In genomic region chr7:149147730-149148653, GRCh38 we compare ENCODE assay signal across 8 cellular contexts. TPM values are rescaled to one million over a fixed set of nuclear protein-coding genes. Genes with fewer than 3 reads are reported as not detected.
DNase-seq lines count a peak whose midpoint lies in the region; TF ChIP-seq lines count a peak whose summit lies in the region.

No MANE protein-coding gene starts in this region.

- H2BK120ac ChIP-seq in H9 (ENCODE audit: low read depth, low read length, poor library complexity, severe bottlenecking): no peak overlapping the region

- H3K36me3 Mint-ChIP-seq in H9 (ENCODE audit: insufficient read depth in 1 of 3, low read depth in 3 of 3): peaks cover 6 to 32% (median 15%) of the 10 kb centered on the region in 3 experiments
- H3K36me3 Mint-ChIP-seq in chondrocyte (ENCODE audit: low read depth): no peaks in the 10 kb centered on the region

- no peak overlapping the region for H2AK5ac ChIP-seq in H9 (ENCODE audit: insufficient read length, low read length)

- peak overlapping the region; percentile 66 for H3K14ac ChIP-seq in H9 (ENCODE audit: insufficient read depth, low read length)

- H3K27me3 ChIP-seq in H9 (ENCODE audit: insufficient read depth, low read length): no peaks in the 10 kb centered on the region

- H3K9me3 Mint-ChIP-seq in H9: no peaks in the 10 kb centered on the region
- no peaks in the 10 kb centered on the region for H3K9me3 Mint-ChIP-seq in chondrocyte (ENCODE audit: low read depth)

- H4K5ac ChIP-seq in H9 (ENCODE audit: insufficient read length, low read depth, low read length): no peak overlapping the region

- no peaks in the 10 kb centered on the region for H3K9me3 ChIP-seq in H9 (ENCODE audit: control insufficient read depth, low read depth, low read length)

- peak overlapping the region; percentile 92 to 97 for H3K4me3 Mint-ChIP-seq in H9
- H3K4me3 Mint-ChIP-seq in chondrocyte (ENCODE audit: unreplicated experiment): peak overlapping the region; percentile 86

- WGBS in H9 (ENCODE audit: extremely low coverage, insufficient read length, low lambda C conversion rate): no CpG with 5 or more reads among the region's 87 CpGs

- no peak overlapping the region for H3K23ac ChIP-seq in H9 (ENCODE audit: insufficient read length, low read depth, low read length)

- no peak overlapping the region for H4K8ac ChIP-seq in H9 (replicated peaks; ENCODE audit: insufficient read length, low read depth, low read length)

- no peak overlapping the region for H3T11ph ChIP-seq in H9 (ENCODE audit: low read length)

- H3K79me1 ChIP-seq in H9 (ENCODE audit: insufficient read depth, low read depth, low read length, poor library complexity, severe bottlenecking): no peaks in the 10 kb centered on the region

- no peak overlapping the region for H4K91ac ChIP-seq in H9 (ENCODE audit: insufficient read length, low read depth, low read length)

- DNase-seq in GM12865 (ENCODE audit: low read depth): peak; percentile 63
- DNase-seq in H9: no peak
- peak; percentile 63 for DNase-seq in LoVo (ENCODE audit: low spot score)
- peak; percentile 57 for DNase-seq in activated CD4-positive, alpha-beta T cell treated with anti-CD3 and anti-CD28 coated beads for 1 hour
- DNase-seq in chondrocyte (ENCODE audit: low spot score): peak; percentile 90
- DNase-seq in kidney tubule cell (ENCODE audit: low spot score): peak; percentile 66
- peak; percentile 53 to 59 for DNase-seq in stimulated activated CD4-positive, alpha-beta T cell treated with anti-CD3 and anti-CD28 coated beads, Interleukin-1b, Interleukin-23, amount 100 ng/mL, for 4 hours (ENCODE audit: low read depth in 2 of 2)
- no peak for DNase-seq in DMS79 (lab: John Stamatoyannopoulos, UW)

- peak overlapping the region; percentile 8 for H2BK5ac ChIP-seq in H9 (ENCODE audit: insufficient read length, low read length)

- peaks cover 43 to 55% of the 10 kb centered on the region in 2 experiments for H3K4me1 Mint-ChIP-seq in H9
- peaks cover 23% of the 10 kb centered on the region for H3K4me1 Mint-ChIP-seq in chondrocyte (ENCODE audit: low read depth)

- no peak overlapping the region for H2BK12ac ChIP-seq in H9 (ENCODE audit: insufficient read length, low read depth, low read length)

- H2BK15ac ChIP-seq in H9 (ENCODE audit: low read depth, low read length): no peak overlapping the region

- H3K27me3 Mint-ChIP-seq in H9 (ENCODE audit: low read depth): no peaks in the 10 kb centered on the region
- no peaks in the 10 kb centered on the region for H3K27me3 Mint-ChIP-seq in chondrocyte (ENCODE audit: low read depth)

- peak overlapping the region; percentile 53 for H3K18ac ChIP-seq in H9 (ENCODE audit: insufficient read length, low read depth, low read length)

- no peak overlapping the region for H2AFZ ChIP-seq in H9 (ENCODE audit: low read length)

- peaks cover 44% of the 10 kb centered on the region for H3K79me2 ChIP-seq in H9 (ENCODE audit: insufficient read depth, low read length)

- H4K20me1 ChIP-seq in H9 (ENCODE audit: control insufficient read depth, insufficient read depth, insufficient read length): no peaks in the 10 kb centered on the region

- no peak overlapping the region for H3K4ac ChIP-seq in H9 (ENCODE audit: low read depth, low read length)

- H3K27ac ChIP-seq in H9 (ENCODE audit: insufficient read length, low read depth, low read length): no peak overlapping the region

- H3K4me1 ChIP-seq in H9 (ENCODE audit: insufficient read depth, low read length): peaks cover 2% of the 10 kb centered on the region; the same call in 1 of the 2 replicates

- H3K4me3 ChIP-seq in GM12865 (ENCODE audit: low read depth, low read length): peak overlapping the region; percentile 96

- TF ChIP-seq CTCF in GM12865 (IDR thresholded peaks at IDR 0.05; ENCODE audit: insufficient read depth, low read depth, low read length, missing control alignments) (no peak), H9 (conservative IDR thresholded peaks at IDR 0.05) (no peak), chondrocyte (IDR thresholded peaks at IDR 0.05) (no peak)

- H3K9ac ChIP-seq in H9 (ENCODE audit: extremely low read depth, insufficient read length, low read length): peak overlapping the region; percentile 96

- H3K23me2 ChIP-seq in H9 (ENCODE audit: insufficient read length, low read depth, low read length, poor library complexity, severe bottlenecking): peaks cover 12% of the 10 kb centered on the region

- peak overlapping the region; percentile 100 for H3K4me2 ChIP-seq in H9 (ENCODE audit: insufficient read depth, insufficient read length, low read length)

- H3K27ac Mint-ChIP-seq in H9 (peak overlapping the region; percentile 84 to 98 (median 90); a peak in 6 of 7 replicates), chondrocyte (ENCODE audit: unreplicated experiment) (peak overlapping the region; percentile 96)

- H2BK20ac ChIP-seq in H9 (ENCODE audit: low read depth, low read length, poor library complexity, severe bottlenecking): no peak overlapping the region

- H3K56ac ChIP-seq in H9 (ENCODE audit: insufficient read length, low read depth, low read length): no peak overlapping the region

RNA-seq across cellular contexts. Expression of gene ZNF398, which starts 0.7 kb away (rescaled TPM):
- total RNA-seq in H9 (2021) (62.1 and 62.4 TPM in 2 replicates), chondrocyte (14.9 to 18.1 TPM (median 15.8 TPM) in 3 replicates)

RNA-seq across cellular contexts. Expression of gene ZNF425, which starts 21.9 kb away (rescaled TPM):
- total RNA-seq in H9 (2021) (5.3 and 5.4 TPM in 2 replicates), chondrocyte (4.0 to 4.5 TPM (median 4.1 TPM) in 3 replicates)

RNA-seq across cellular contexts. Expression of gene ZNF282, which starts 47.4 kb away (rescaled TPM):
- total RNA-seq in H9 (2021) (39.0 and 39.9 TPM in 2 replicates), chondrocyte (24.5 to 26.3 TPM (median 24.9 TPM) in 3 replicates)

RNA-seq across cellular contexts. Expression of gene ZNF786, which starts 57.5 kb away (rescaled TPM):
- total RNA-seq in H9 (2021) (24.1 and 25.1 TPM in 2 replicates), chondrocyte (7.2 to 7.7 TPM (median 7.3 TPM) in 3 replicates)

Comparison
In these comparisons a context has a peak if more than half of its experiments do, and no peak if none do; other contexts are left out.
1. DNase-seq: peak in GM12865 (single experiment), LoVo (single experiment), activated CD4-positive, alpha-beta T cell treated with anti-CD3 and anti-CD28 coated beads for 1 hour (single experiment), chondrocyte (single experiment), kidney tubule cell (single experiment) and stimulated activated CD4-positive, alpha-beta T cell treated with anti-CD3 and anti-CD28 coated beads, Interleukin-1b, Interleukin-23, amount 100 ng/mL, for 4 hours (2 of 2); none in H9 (single experiment) and DMS79 (single experiment).